Comparison of ENCODE assay signal across 8 cellular contexts in the genomic region with DNA sequence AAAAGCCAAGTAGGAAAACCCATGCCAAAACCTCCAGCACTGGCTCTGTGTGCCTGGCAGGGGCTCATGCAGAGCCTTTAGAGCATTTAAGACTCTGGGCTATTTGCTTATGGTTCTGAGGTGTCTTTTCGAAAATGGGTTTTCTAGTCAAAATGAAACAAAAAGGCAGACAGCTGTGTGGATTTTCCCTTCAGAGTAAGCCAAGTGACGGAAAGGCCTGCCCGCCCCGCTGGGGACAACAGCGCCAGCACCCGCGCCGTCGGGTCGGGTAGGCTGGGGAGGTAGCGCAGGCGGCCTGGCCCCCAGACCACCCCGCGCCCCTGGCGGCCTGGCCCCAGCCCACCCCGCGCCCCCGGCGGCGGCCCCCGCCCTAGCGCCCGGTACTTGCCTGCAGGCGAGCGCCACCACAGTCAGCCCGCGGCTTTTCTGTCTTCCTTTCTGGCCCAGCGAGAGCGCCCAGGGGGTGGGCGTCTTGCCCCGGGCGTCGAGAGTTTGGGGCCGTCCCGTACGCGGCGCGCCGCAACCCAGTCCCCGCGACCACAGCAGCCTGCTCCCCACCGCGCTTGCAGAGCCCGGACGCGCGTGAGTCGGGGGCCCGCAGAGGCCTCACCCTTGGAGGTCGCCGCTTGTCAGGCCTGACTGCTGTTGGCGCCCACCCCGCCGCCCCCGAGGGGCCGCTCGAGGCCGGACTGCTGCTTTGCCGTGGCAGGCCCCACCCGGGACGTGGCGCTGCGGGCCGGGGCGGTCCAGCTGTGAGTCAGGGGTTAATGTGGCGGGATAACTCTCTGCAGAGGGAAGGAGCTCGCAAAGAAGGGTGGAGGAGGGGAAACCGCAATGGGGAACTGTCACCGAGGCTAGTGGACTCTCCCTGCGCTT. TPM values are rescaled to one million over a fixed set of nuclear protein-coding genes. Genes with fewer than 3 reads are reported as not detected.
A peak's percentile ranks its signal among the peaks of the same experiment; 100 is the strongest.
DNase-seq lines count a peak whose midpoint lies in the region; ATAC-seq and TF ChIP-seq lines count a peak whose summit lies in the region.

TICAM2 (minus strand) TSS at position 771 of the 876 bp plus-strand sequence. CDS start 21,223 bp downstream, outside the sequence.

- 3% methylated on average over 71 of the region's 71 CpGs for WGBS in HUES64
- WGBS in liver: under 1% methylated on average over 71 of the region's 71 CpGs

- H3K4me3 ChIP-seq in HUES64 (ENCODE audit: low read length) (peak within 1 kb of the TSS; percentile 58), colonic mucosa (peak within 1 kb of the TSS; percentile 61), liver (ENCODE audit: low read depth in 1 of 3, low read length in 3 of 3) (peak within 1 kb of the TSS; percentile 69 to 85 (median 78))

- H3K9ac ChIP-seq in HUES64 (ENCODE audit: low read depth, low read length) (peak within 1 kb of the TSS; percentile 50), colonic mucosa (ENCODE audit: low read depth in 2 of 2, low read length in 2 of 2) (peak within 1 kb of the TSS; percentile 76 to 94), liver (ENCODE audit: low read depth in 1 of 2, low read length in 2 of 2) (peak within 1 kb of the TSS; percentile 82 to 85)

- H3K9me3 ChIP-seq in HUES64 (ENCODE audit: insufficient read depth, low read depth, low read length): no peaks in the 10 kb centered on the region
- H3K9me3 ChIP-seq in colonic mucosa: no peaks in the 10 kb centered on the region
- no peaks in the 10 kb centered on the region for H3K9me3 ChIP-seq in liver (ENCODE audit: control insufficient read depth in 4 of 4, low read length in 3 of 4)

- peak; percentile 40 for DNase-seq in GDM1 (lab: John Stamatoyannopoulos, UW)
- DNase-seq in activated CD4-positive, alpha-beta T cell treated with anti-CD3 and anti-CD28 coated beads for 1 hour: peak; percentile 29
- peak; percentile 74 for DNase-seq in colonic mucosa
- DNase-seq in stimulated activated CD4-positive, alpha-beta T cell treated with anti-CD3 and anti-CD28 coated beads, Interleukin-4, amount 100 ng/mL, for 4 hours: peak; percentile 42 to 58
- DNase-seq in NCI-H1048 (lab: John Stamatoyannopoulos, UW): no peak

- peaks cover 22% of the 10 kb centered on the region for H3K4me1 ChIP-seq in HUES64 (ENCODE audit: insufficient read depth, low read length)
- H3K4me1 ChIP-seq in colonic mucosa: no peaks in the 10 kb centered on the region
- H3K4me1 ChIP-seq in liver (ENCODE audit: control insufficient read depth in 4 of 4, insufficient read depth in 4 of 4, low read length in 3 of 4): peaks cover 0 to 19% (median 7%) of the 10 kb centered on the region in 4 donors

- TF ChIP-seq RAD21 in liver (IDR thresholded peaks at IDR 0.05): no peak

- H3K27me3 ChIP-seq in HUES64 (ENCODE audit: insufficient read depth, low read length) (no peaks in the 10 kb centered on the region), colonic mucosa (no peaks in the 10 kb centered on the region), liver (ENCODE audit: control insufficient read depth in 4 of 4, insufficient read depth in 4 of 4, low read length in 3 of 4) (no peaks in the 10 kb centered on the region)

- TF ChIP-seq CTCF in colonic mucosa (IDR thresholded peaks at IDR 0.05): peak; percentile 12
- peak; percentile 13 for TF ChIP-seq CTCF in liver (IDR thresholded peaks at IDR 0.05; ENCODE audit: low read depth, low read length, missing input control)

- H3K36me3 ChIP-seq in HUES64 (ENCODE audit: insufficient read depth, low read length) (no peaks in the 10 kb centered on the region), colonic mucosa (no peaks in the 10 kb centered on the region), liver (ENCODE audit: control insufficient read depth in 4 of 4, insufficient read depth in 3 of 4, low read depth in 1 of 4, low read length in 3 of 4) (peaks cover 0 to 1% (median 0%) of the 10 kb centered on the region in 4 donors)

- intact Hi-C loops in colonic mucosa (cut with DNase I): no loop called here

- H3K27ac ChIP-seq in HUES64 (ENCODE audit: low read depth, low read length) (no peak within 1 kb of the TSS), colonic mucosa (peak within 1 kb of the TSS; percentile 84), liver (ENCODE audit: low read depth in 1 of 2, low read length in 2 of 2) (peak within 1 kb of the TSS; percentile 95 to 97)

- ATAC-seq in GM21526 (IDR thresholded peaks at IDR 0.05; ENCODE audit: low FRiP score, unreplicated experiment): peak; percentile 68

TF ChIP-seq in liver, 16 proteins besides CTCF, POLR2A, EP300 and RAD21:
- TF ChIP-seq NR2F2 (IDR thresholded peaks at IDR 0.05): no peak
- no peak for TF ChIP-seq ATF3 (IDR thresholded peaks at IDR 0.05)
- no peak for TF ChIP-seq GABPA (IDR thresholded peaks at IDR 0.05 in 1 of 2, conservative IDR thresholded peaks at IDR 0.05 in 1 of 2)
- TF ChIP-seq HNF4G (IDR thresholded peaks at IDR 0.05): no peak
- no peak for TF ChIP-seq YY1 (IDR thresholded peaks at IDR 0.05)
- no peak for TF ChIP-seq SP1 (IDR thresholded peaks at IDR 0.05)
- no peak for TF ChIP-seq RXRA (IDR thresholded peaks at IDR 0.05)
- TF ChIP-seq MAX (IDR thresholded peaks at IDR 0.05): no peak
- TF ChIP-seq ZBTB33 (IDR thresholded peaks at IDR 0.05): no peak
- TF ChIP-seq, protein P1, sequence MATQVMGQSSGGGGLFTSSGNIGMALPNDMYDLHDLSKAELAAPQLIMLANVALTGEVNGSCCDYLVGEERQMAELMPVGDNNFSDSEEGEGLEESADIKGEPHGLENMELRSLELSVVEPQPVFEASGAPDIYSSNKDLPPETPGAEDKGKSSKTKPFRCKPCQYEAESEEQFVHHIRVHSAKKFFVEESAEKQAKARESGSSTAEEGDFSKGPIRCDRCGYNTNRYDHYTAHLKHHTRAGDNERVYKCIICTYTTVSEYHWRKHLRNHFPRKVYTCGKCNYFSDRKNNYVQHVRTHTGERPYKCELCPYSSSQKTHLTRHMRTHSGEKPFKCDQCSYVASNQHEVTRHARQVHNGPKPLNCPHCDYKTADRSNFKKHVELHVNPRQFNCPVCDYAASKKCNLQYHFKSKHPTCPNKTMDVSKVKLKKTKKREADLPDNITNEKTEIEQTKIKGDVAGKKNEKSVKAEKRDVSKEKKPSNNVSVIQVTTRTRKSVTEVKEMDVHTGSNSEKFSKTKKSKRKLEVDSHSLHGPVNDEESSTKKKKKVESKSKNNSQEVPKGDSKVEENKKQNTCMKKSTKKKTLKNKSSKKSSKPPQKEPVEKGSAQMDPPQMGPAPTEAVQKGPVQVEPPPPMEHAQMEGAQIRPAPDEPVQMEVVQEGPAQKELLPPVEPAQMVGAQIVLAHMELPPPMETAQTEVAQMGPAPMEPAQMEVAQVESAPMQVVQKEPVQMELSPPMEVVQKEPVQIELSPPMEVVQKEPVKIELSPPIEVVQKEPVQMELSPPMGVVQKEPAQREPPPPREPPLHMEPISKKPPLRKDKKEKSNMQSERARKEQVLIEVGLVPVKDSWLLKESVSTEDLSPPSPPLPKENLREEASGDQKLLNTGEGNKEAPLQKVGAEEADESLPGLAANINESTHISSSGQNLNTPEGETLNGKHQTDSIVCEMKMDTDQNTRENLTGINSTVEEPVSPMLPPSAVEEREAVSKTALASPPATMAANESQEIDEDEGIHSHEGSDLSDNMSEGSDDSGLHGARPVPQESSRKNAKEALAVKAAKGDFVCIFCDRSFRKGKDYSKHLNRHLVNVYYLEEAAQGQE (IDR thresholded peaks at IDR 0.05): no peak
- no peak for TF ChIP-seq FOXA1 (IDR thresholded peaks at IDR 0.05)

RNA-seq across cellular contexts. Expression of gene TICAM2, which starts in this region (rescaled TPM):
- not detected for polyA plus RNA-seq in HUES64 (2013, experiment 1 of 2)
- polyA plus RNA-seq in HUES64 (2013, experiment 2 of 2): not detected
- total RNA-seq in colonic mucosa: 1 to 10 TPM; 1.2 to 2.4 TPM
- total RNA-seq in liver: 1 to 10 TPM in 1 of 2 donors, under 1 TPM in 1; 0.59 to 1.3 TPM
- 1 to 10 TPM in 1 of 2 donors, under 1 TPM in 1; 0.50 to 1.5 TPM for polyA plus RNA-seq in liver
